9 cellular contexts compared by ENCODE assay signal in the genomic region with DNA sequence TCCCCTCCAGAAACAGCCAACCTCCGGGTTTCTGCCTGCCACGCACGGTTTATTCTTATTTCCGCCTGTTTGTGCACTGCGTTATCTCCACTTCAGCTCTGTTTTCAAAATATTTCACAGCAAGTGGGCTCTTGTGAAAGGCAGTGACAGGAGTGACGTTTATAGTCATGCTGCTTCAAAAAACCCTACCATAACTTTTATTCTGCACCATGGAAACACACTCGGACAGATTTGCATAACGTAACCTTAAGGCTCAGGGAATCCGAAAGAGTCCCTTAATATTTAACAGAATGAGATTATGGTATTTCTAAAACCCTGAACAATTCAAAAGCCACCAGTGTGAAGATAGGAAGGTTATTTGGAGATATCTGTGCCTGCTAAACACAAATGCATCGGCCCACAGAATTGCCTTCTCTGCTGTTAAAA. TPM values are rescaled to one million over a fixed set of nuclear protein-coding genes. Genes with fewer than 3 reads are reported as not detected.
A peak's percentile ranks its signal among the peaks of the same experiment; 100 is the strongest.
DNase-seq lines count a peak whose midpoint lies in the region; ATAC-seq, FAIRE-seq and TF ChIP-seq lines count a peak whose summit lies in the region.
"Had no signal": no experiment of that assay in that cellular context is flagged by ENCODE, and none has a peak within 500 bp of the region (broad histone marks: within the 10 kb centered on the region; RNA-seq: fewer than 3 reads in every experiment).

No MANE protein-coding gene starts in this region.

- H3K4me3 Mint-ChIP-seq in effector memory CD8-positive, alpha-beta T cell, result peak overlapping the region; percentile 88 to 94

- H3K79me2 ChIP-seq in neural cell (replicated peaks; ENCODE audit: insufficient read depth, low read length), result peaks cover 41% of the 10 kb centered on the region

- no peaks in the 10 kb centered on the region for H3K27me3 Mint-ChIP-seq in effector memory CD8-positive, alpha-beta T cell

- TF ChIP-seq RAD21 in neural cell (conservative IDR thresholded peaks at IDR 0.05), result no peak

- no peak overlapping the region for H3K4me3 ChIP-seq in RWPE2 (ENCODE audit: severe bottlenecking)
- peak overlapping the region; percentile 86 for H3K4me3 ChIP-seq in neural cell (ENCODE audit: low read length)

- peak overlapping the region; percentile 90 for H3K9ac ChIP-seq in neural cell (ENCODE audit: low read length)

- H3K36me3 Mint-ChIP-seq in effector memory CD8-positive, alpha-beta T cell (ENCODE audit: insufficient read depth), result peaks cover 32% of the 10 kb centered on the region

- TF ChIP-seq EP300 in neural cell (conservative IDR thresholded peaks at IDR 0.05; ENCODE audit: poor library complexity, severe bottlenecking), result no peak

- TF ChIP-seq CTCF in RWPE2 (IDR thresholded peaks at IDR 0.05; ENCODE audit: poor library complexity, severe bottlenecking), result no peak
- no peak for TF ChIP-seq CTCF in neural cell (IDR thresholded peaks at IDR 0.05; ENCODE audit: poor library complexity, severe bottlenecking)
- no peak for TF ChIP-seq CTCF in D721Med (IDR thresholded peaks at IDR 0.05; ENCODE audit: insufficient read depth, missing control alignments)

- DNase-seq in Ammon's horn (ENCODE audit: low spot score) (peak; percentile 18), RWPE2 (ENCODE audit: low spot score) (no peak), cerebellum (ENCODE audit: low spot score) (no peak), D721Med (ENCODE audit: insufficient read length, low spot score) (no peak)
- DNase-seq in effector memory CD8-positive, alpha-beta T cell, result peak in 2 of 3 experiments; percentile 54 to 60

- peaks cover 8% of the 10 kb centered on the region for H3F3A ChIP-seq in neural cell (ENCODE audit: insufficient read depth, low read length, poor library complexity, severe bottlenecking)

- peak overlapping the region; percentile 95 to 98 for H3K27ac Mint-ChIP-seq in effector memory CD8-positive, alpha-beta T cell

- H3K9me2 ChIP-seq in neural cell (ENCODE audit: insufficient read depth, low read length), result no peaks in the 10 kb centered on the region

- H2AFZ ChIP-seq in neural cell (ENCODE audit: low read depth, low read length), result peak overlapping the region; percentile 47

- no peaks in the 10 kb centered on the region for H3K27me3 ChIP-seq in RWPE2 (ENCODE audit: insufficient read depth, poor library complexity, severe bottlenecking)
- H3K27me3 ChIP-seq in neural cell (ENCODE audit: insufficient read depth, low read depth, low read length), result no peaks in the 10 kb centered on the region

- peak overlapping the region; percentile 12 for H3K27ac ChIP-seq in RWPE2 (ENCODE audit: poor library complexity, severe bottlenecking)
- H3K27ac ChIP-seq in neural cell (ENCODE audit: low read length), result peak overlapping the region; percentile 99

- H3K4me2 ChIP-seq in neural cell (ENCODE audit: low read length), result peak overlapping the region; percentile 52

- peaks cover 47 to 53% of the 10 kb centered on the region in 2 donors for H3K4me1 Mint-ChIP-seq in effector memory CD8-positive, alpha-beta T cell (ENCODE audit: low read depth in 2 of 2)

- no peak for FAIRE-seq in D721Med (lab: Jason Lieb, UNC)

- H4K20me1 ChIP-seq in neural cell (ENCODE audit: insufficient read depth), result no peaks in the 10 kb centered on the region

- H3K36me3 ChIP-seq in RWPE2 (ENCODE audit: low read depth) (peaks cover 8% of the 10 kb centered on the region), neural cell (ENCODE audit: insufficient read depth, low read length) (no peaks in the 10 kb centered on the region)

- H3K9me3 Mint-ChIP-seq in effector memory CD8-positive, alpha-beta T cell, result no peaks in the 10 kb centered on the region

- H3K9me3 ChIP-seq in RWPE2 (ENCODE audit: severe bottlenecking), result no peaks in the 10 kb centered on the region
- no peaks in the 10 kb centered on the region for H3K9me3 ChIP-seq in neural cell (ENCODE audit: low read length)

- no peaks in the 10 kb centered on the region for H3K4me1 ChIP-seq in RWPE2 (ENCODE audit: insufficient read depth, poor library complexity, severe bottlenecking)

- ATAC-seq in GM18858 (IDR thresholded peaks at IDR 0.05; ENCODE audit: unreplicated experiment) (peak; percentile 29), HG03045 (IDR thresholded peaks at IDR 0.05; ENCODE audit: unreplicated experiment) (peak; percentile 19), RWPE2 (ENCODE audit: low read depth) (no peak)
- ATAC-seq in effector memory CD8-positive, alpha-beta T cell (replicated peaks), result peak; percentile 41

TF ChIP-seq in neural cell, 6 proteins besides CTCF, POLR2A, EP300 and RAD21:
- peak; percentile 6 for TF ChIP-seq TAF1 (IDR thresholded peaks at IDR 0.05; ENCODE audit: low read depth)
- TF ChIP-seq, protein P1, sequence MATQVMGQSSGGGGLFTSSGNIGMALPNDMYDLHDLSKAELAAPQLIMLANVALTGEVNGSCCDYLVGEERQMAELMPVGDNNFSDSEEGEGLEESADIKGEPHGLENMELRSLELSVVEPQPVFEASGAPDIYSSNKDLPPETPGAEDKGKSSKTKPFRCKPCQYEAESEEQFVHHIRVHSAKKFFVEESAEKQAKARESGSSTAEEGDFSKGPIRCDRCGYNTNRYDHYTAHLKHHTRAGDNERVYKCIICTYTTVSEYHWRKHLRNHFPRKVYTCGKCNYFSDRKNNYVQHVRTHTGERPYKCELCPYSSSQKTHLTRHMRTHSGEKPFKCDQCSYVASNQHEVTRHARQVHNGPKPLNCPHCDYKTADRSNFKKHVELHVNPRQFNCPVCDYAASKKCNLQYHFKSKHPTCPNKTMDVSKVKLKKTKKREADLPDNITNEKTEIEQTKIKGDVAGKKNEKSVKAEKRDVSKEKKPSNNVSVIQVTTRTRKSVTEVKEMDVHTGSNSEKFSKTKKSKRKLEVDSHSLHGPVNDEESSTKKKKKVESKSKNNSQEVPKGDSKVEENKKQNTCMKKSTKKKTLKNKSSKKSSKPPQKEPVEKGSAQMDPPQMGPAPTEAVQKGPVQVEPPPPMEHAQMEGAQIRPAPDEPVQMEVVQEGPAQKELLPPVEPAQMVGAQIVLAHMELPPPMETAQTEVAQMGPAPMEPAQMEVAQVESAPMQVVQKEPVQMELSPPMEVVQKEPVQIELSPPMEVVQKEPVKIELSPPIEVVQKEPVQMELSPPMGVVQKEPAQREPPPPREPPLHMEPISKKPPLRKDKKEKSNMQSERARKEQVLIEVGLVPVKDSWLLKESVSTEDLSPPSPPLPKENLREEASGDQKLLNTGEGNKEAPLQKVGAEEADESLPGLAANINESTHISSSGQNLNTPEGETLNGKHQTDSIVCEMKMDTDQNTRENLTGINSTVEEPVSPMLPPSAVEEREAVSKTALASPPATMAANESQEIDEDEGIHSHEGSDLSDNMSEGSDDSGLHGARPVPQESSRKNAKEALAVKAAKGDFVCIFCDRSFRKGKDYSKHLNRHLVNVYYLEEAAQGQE (IDR thresholded peaks at IDR 0.05; ENCODE audit: borderline replicate concordance), result peak; percentile 37
- TF ChIP-seq SMC3 (conservative IDR thresholded peaks at IDR 0.05; ENCODE audit: poor library complexity), result no peak

RNA-seq across cellular contexts. Expression of a gene that starts 0.8 kb away (rescaled TPM):
- 16.1 and 18.6 TPM in 2 replicates for polyA plus RNA-seq in neural cell
- polyA minus RNA-seq in neural cell, result 51.1 and 52.6 TPM in 2 replicates
- total RNA-seq in cerebellum, result 21.3 TPM

RNA-seq across cellular contexts. Expression of a gene that starts 58.9 kb away (rescaled TPM):
- polyA plus RNA-seq in neural cell, result not detected in 2 replicates
- polyA minus RNA-seq in neural cell, result not detected in 2 replicates
- 0.09 TPM for total RNA-seq in cerebellum
- total RNA-seq: RPMI7951 had no signal

Comparison
In these comparisons a context has a peak if more than half of its experiments do, and no peak if none do; other contexts are left out.
1. DNase-seq: peak in Ammon's horn (single experiment) and effector memory CD8-positive, alpha-beta T cell (2 of 3); none in RWPE2 (single experiment), cerebellum (single experiment) and D721Med (single experiment).